Comparison of ENCODE assay signal across 8 cellular contexts in genomic region chr9:112971415-112971814, GRCh38. TPM values are rescaled to one million over a fixed set of nuclear protein-coding genes. Genes with fewer than 3 reads are reported as not detected.
DNase-seq lines count a peak whose midpoint lies in the region; ATAC-seq and TF ChIP-seq lines count a peak whose summit lies in the region.

No MANE protein-coding gene starts in this region.

- peaks cover 17% of the 10 kb centered on the region for H3K27me3 ChIP-seq in transverse colon

- CTCF ChIA-PET in activated naive CD4-positive, alpha-beta T cell treated with anti-CD3 and anti-CD28 coated beads, Interleukin-2, amount 10 ng/mL, durations not matched to agents 7 days and 5 days (lab: Charles Lee) = interaction anchor here (0.9 kb wide), 1 partner anchor 14 kb away, joined by 3 read pairs; no protein-coding TSS in a partner anchor

- no peak overlapping the region for H3K4me3 Mint-ChIP-seq in activated naive CD4-positive, alpha-beta T cell treated with anti-CD3 and anti-CD28 coated beads, Interleukin-2, amount 10 ng/mL, durations not matched to agents 7 days and 5 days

- ATAC-seq in Right ventricle myocardium inferior = no peak

- H3K36me3 Mint-ChIP-seq in activated naive CD4-positive, alpha-beta T cell treated with anti-CD3 and anti-CD28 coated beads, Interleukin-2, amount 10 ng/mL, durations not matched to agents 7 days and 5 days = no peaks in the 10 kb centered on the region

- H3K4me3 ChIP-seq in transverse colon = no peak overlapping the region

- H3K27me3 Mint-ChIP-seq in activated naive CD4-positive, alpha-beta T cell treated with anti-CD3 and anti-CD28 coated beads, Interleukin-2, amount 10 ng/mL, durations not matched to agents 7 days and 5 days = peaks cover 6% of the 10 kb centered on the region

- no peaks in the 10 kb centered on the region for H3K4me1 ChIP-seq in transverse colon

- H3K9me3 ChIP-seq in transverse colon = no peaks in the 10 kb centered on the region

- intact Hi-C loops in transverse colon (cut with DNase I; ENCODE audit: low total_unique reads) (no loop called here), Right ventricle myocardium inferior (cut with DNase I) (no loop called here)

- peaks cover 2% of the 10 kb centered on the region for H3K9me3 Mint-ChIP-seq in activated naive CD4-positive, alpha-beta T cell treated with anti-CD3 and anti-CD28 coated beads, Interleukin-2, amount 10 ng/mL, durations not matched to agents 7 days and 5 days

- no peak overlapping the region for H3K27ac Mint-ChIP-seq in activated naive CD4-positive, alpha-beta T cell treated with anti-CD3 and anti-CD28 coated beads, Interleukin-2, amount 10 ng/mL, durations not matched to agents 7 days and 5 days

- H3K36me3 ChIP-seq in transverse colon = no peaks in the 10 kb centered on the region

- peak in 3 of 5 experiments; percentile 13 to 21 (median 14) for TF ChIP-seq CTCF in transverse colon (IDR thresholded peaks at IDR 0.05)

- no peak for TF ChIP-seq EP300 in transverse colon (IDR thresholded peaks at IDR 0.05; ENCODE audit: low read depth)

- H3K4me1 Mint-ChIP-seq in activated naive CD4-positive, alpha-beta T cell treated with anti-CD3 and anti-CD28 coated beads, Interleukin-2, amount 10 ng/mL, durations not matched to agents 7 days and 5 days = no peaks in the 10 kb centered on the region

- 31% methylated on average over 5 of the region's 5 CpGs; no CpG with 5 or more reads in 1 of the 2 donors for WGBS in transverse colon (ENCODE audit: low coverage in 1 of 2), 2 donors

- TF ChIP-seq POLR2A in transverse colon (IDR thresholded peaks at IDR 0.05) = no peak

- H3K27ac ChIP-seq in transverse colon = no peak overlapping the region

- DNase-seq in activated naive CD4-positive, alpha-beta T cell treated with anti-CD3 and anti-CD28 coated beads, Interleukin-2, amount 10 ng/mL, durations not matched to agents 7 days and 5 days = peak; percentile 21
- DNase-seq in activated naive CD4-positive, alpha-beta T cell treated with Interleukin-2 at 50 U/mL for 16 hours = no peak
- peak; percentile 23 for DNase-seq in MV-4-11 (lab: John Stamatoyannopoulos, UW)
- peak; percentile 23 for DNase-seq in cerebellar cortex (ENCODE audit: low spot score)
- DNase-seq in transverse colon = peak; percentile 9
- no peak for DNase-seq in activated CD8-positive, alpha-beta memory T cell treated with anti-CD3 and anti-CD28 coated beads, Interleukin-2, amount 50 U/mL, for 4 hours
- DNase-seq in NCI-H1048 (lab: John Stamatoyannopoulos, UW) = no peak
- no peak for DNase-seq in Right ventricle myocardium inferior (ENCODE audit: missing footprints)

- in situ Hi-C loops in transverse colon (cut with MboI; ENCODE audit: low pct_ligation_motif_present in 1 of 4, low pct_unique_long_range_greater_than_20kb in 1 of 4, low sequenced_read_pairs in 3 of 4) = no loop called here

RNA-seq across cellular contexts. Expression of gene ZNF883, which starts 40.6 kb away (rescaled TPM):
- total RNA-seq in transverse colon (1 to 10 TPM in 1 of 4 donors, under 1 TPM in 2, not detected in 1; 0.27 to 3.0 (median 0.64) TPM), Right ventricle myocardium inferior (4.8 TPM)

Comparison
In these comparisons a context has a peak if more than half of its experiments do, and no peak if none do; other contexts are left out.
1. DNase-seq: peak in activated naive CD4-positive, alpha-beta T cell treated with anti-CD3 and anti-CD28 coated beads, Interleukin-2, amount 10 ng/mL, durations not matched to agents 7 days and 5 days (single experiment), MV-4-11 (single experiment), cerebellar cortex (single experiment) and transverse colon (single experiment); none in activated naive CD4-positive, alpha-beta T cell treated with Interleukin-2 at 50 U/mL for 16 hours (single experiment), activated CD8-positive, alpha-beta memory T cell treated with anti-CD3 and anti-CD28 coated beads, Interleukin-2, amount 50 U/mL, for 4 hours (single experiment), NCI-H1048 (single experiment) and Right ventricle myocardium inferior (single experiment).